36 cellular contexts compared by ENCODE assay signal in genomic region chr22:30547188-30547587, GRCh38. TPM values are rescaled to one million over a fixed set of nuclear protein-coding genes. Genes with fewer than 3 reads are reported as not detected.
"Had no signal": no experiment of that assay in that cellular context is flagged by ENCODE, and none has a peak within 500 bp of the region (broad histone marks: within the 10 kb centered on the region; RNA-seq: fewer than 3 reads in every experiment).

No MANE protein-coding gene starts in this region.

- H3K4me1 ChIP-seq: gastrocnemius medialis, testis had no signal

- H3K36me3 ChIP-seq: ascending aorta, gastrocnemius medialis, neutrophil, transverse colon, WERI-Rb-1 had no signal

- ATAC-seq: activated CD4-positive, CD25-positive, alpha-beta regulatory T cell treated with anti-CD3 and anti-CD28 coated beads, Interleukin-2, amount 50 U/mL, for 24 hours; gastrocnemius medialis; left ventricle myocardium superior; mucosa of descending colon; sciatic nerve; stimulated activated naive CD8-positive, alpha-beta T cell treated with anti-CD3 and anti-CD28 coated beads, Interleukin-15, Interleukin-2, amounts not matched to agents 100 U/mL and 50 U/mL, for 24 hours; T-helper 17 cell had no signal

- H2AFZ ChIP-seq: hepatocyte had no signal

- H3K9me3 ChIP-seq: ascending aorta, gastrocnemius medialis, mucosa of descending colon, neutrophil, testis, transverse colon had no signal

- H3K27ac ChIP-seq: ascending aorta, coronary artery, dorsolateral prefrontal cortex, gastrocnemius medialis, hepatocyte, neutrophil, skin epidermis, testis, transverse colon, WERI-Rb-1 had no signal

- H3K4me2 ChIP-seq: hepatocyte had no signal

- DNase-seq: activated CD4-positive, alpha-beta memory T cell treated with anti-CD3 and anti-CD28 coated beads for 36 hours; activated CD4-positive, alpha-beta T cell treated with anti-CD3 and anti-CD28 coated beads, Interleukin-2, amount 10 ng/mL, durations not matched to agents 24 days and 14 days; activated CD8-positive, alpha-beta memory T cell treated with anti-CD3 and anti-CD28 coated beads, Interleukin-2, amount 50 U/mL, for 4 hours; activated effector memory CD4-positive, alpha-beta T cell treated with anti-CD3 and anti-CD28 coated beads, Interleukin-2, amount 50 U/mL, for 16 hours; activated naive CD4-positive, alpha-beta T cell treated with anti-CD3 and anti-CD28 coated beads, Interleukin-2, amount 10 ng/mL, durations not matched to agents 7 days and 5 days; activated naive CD8-positive, alpha-beta T cell treated with anti-CD3 and anti-CD28 coated beads, Interleukin-2, amount 10 ng/mL, durations not matched to agents 7 days and 5 days; activated T-cell treated with anti-CD3 and anti-CD28 coated beads, Interleukin-2, amount 50 U/mL, for 1 hour; dorsolateral prefrontal cortex; effector memory CD4-positive, alpha-beta T cell; gastrocnemius medialis; islet precursor cell; left ventricle myocardium superior; mucosa of descending colon; stimulated activated CD4-positive, alpha-beta T cell treated with anti-CD3 and anti-CD28 coated beads, Interleukin-12 subunit alpha, Interleukin-12 subunit beta, amount 100 ng/mL, for 4 hours; stimulated activated CD4-positive, alpha-beta T cell treated with anti-CD3 and anti-CD28 coated beads, Interleukin-4, amount 100 ng/mL, for 1 hour; stimulated activated naive CD8-positive, alpha-beta T cell treated with anti-CD3 and anti-CD28 coated beads, Interleukin-15, Interleukin-2, amounts not matched to agents 100 U/mL and 50 U/mL, for 24 hours; T-helper 17 cell; T1000; testis; transverse colon; WERI-Rb-1 had no signal

- H3K4me3 ChIP-seq: ascending aorta, coronary artery, dorsolateral prefrontal cortex, gastrocnemius medialis, hepatocyte, mucosa of descending colon, skin epidermis, testis, transverse colon had no signal

- H3K27me3 ChIP-seq: ascending aorta, testis had no signal

RNA-seq across cellular contexts. Expression of gene SEC14L6, which starts 0.6 kb away (rescaled TPM):
- total RNA-seq: activated CD4-positive, alpha-beta T cell treated with anti-CD3 and anti-CD28 coated beads, Interleukin-2, amount 10 ng/mL, durations not matched to agents 24 days and 14 days; activated CD8-positive, alpha-beta memory T cell treated with anti-CD3 and anti-CD28 coated beads for 36 hours; activated T-helper 1 cell treated with anti-CD3 and anti-CD28 coated beads, Interleukin-12 subunit alpha, Interleukin-12 subunit beta, Interleukin-2, Interleukin-4 antibody, amounts not matched to agents 30 ng/mL and 10 ng/mL and 1 ng/mL, durations not matched to agents 14 hours and 24 hours and 36 hours; ascending aorta; gastrocnemius medialis; left ventricle myocardium superior; lung microvascular endothelial cell; mesenteric fat pad; myocyte; natural killer cell treated with Interleukin-12 subunit alpha and Interleukin-12 subunit beta and Interleukin-15 and Interleukin-18, amount 100 ng/mL, for 72 hours; T-helper 17 cell had no signal
- polyA plus RNA-seq: hepatocyte had no signal

RNA-seq across cellular contexts. Expression of gene GAL3ST1, which starts 27.3 kb away (rescaled TPM):
- total RNA-seq: activated CD4-positive, alpha-beta memory T cell treated with anti-CD3 and anti-CD28 coated beads for 36 hours; activated CD4-positive, alpha-beta T cell treated with anti-CD3 and anti-CD28 coated beads, Interleukin-2, amount 10 ng/mL, durations not matched to agents 24 days and 14 days; activated CD8-positive, alpha-beta memory T cell treated with anti-CD3 and anti-CD28 coated beads for 36 hours; activated T-helper 1 cell treated with anti-CD3 and anti-CD28 coated beads, Interleukin-12 subunit alpha, Interleukin-12 subunit beta, Interleukin-2, Interleukin-4 antibody, amounts not matched to agents 30 ng/mL and 10 ng/mL and 1 ng/mL, durations not matched to agents 14 hours and 24 hours and 36 hours; ascending aorta; mesenteric fat pad; myocyte; natural killer cell treated with Interleukin-12 subunit alpha and Interleukin-12 subunit beta and Interleukin-15 and Interleukin-18, amount 100 ng/mL, for 72 hours; T-helper 17 cell had no signal

RNA-seq across cellular contexts. Expression of gene SEC14L4, which starts 41.7 kb away (rescaled TPM):
- total RNA-seq: activated CD4-positive, alpha-beta memory T cell treated with anti-CD3 and anti-CD28 coated beads for 36 hours; activated CD4-positive, alpha-beta T cell treated with anti-CD3 and anti-CD28 coated beads, Interleukin-2, amount 10 ng/mL, durations not matched to agents 24 days and 14 days; activated CD8-positive, alpha-beta memory T cell treated with anti-CD3 and anti-CD28 coated beads for 36 hours; activated naive CD8-positive, alpha-beta T cell treated with anti-CD3 and anti-CD28 coated beads, Interleukin-2, amount 10 ng/mL, durations not matched to agents 7 days and 5 days; activated T-helper 1 cell treated with anti-CD3 and anti-CD28 coated beads, Interleukin-12 subunit alpha, Interleukin-12 subunit beta, Interleukin-2, Interleukin-4 antibody, amounts not matched to agents 30 ng/mL and 10 ng/mL and 1 ng/mL, durations not matched to agents 14 hours and 24 hours and 36 hours; ascending aorta; epithelial cell of proximal tubule; hepatocyte; left ventricle myocardium superior; lung microvascular endothelial cell; mesenteric fat pad; mucosa of descending colon; myocyte; natural killer cell treated with Interleukin-12 subunit alpha and Interleukin-12 subunit beta and Interleukin-15 and Interleukin-18, amount 100 ng/mL, for 72 hours; osteocyte; T-helper 17 cell; transverse colon had no signal
- polyA plus RNA-seq: hepatocyte had no signal
